Comparison of ENCODE assay signal across 10 cellular contexts in the genomic region with DNA sequence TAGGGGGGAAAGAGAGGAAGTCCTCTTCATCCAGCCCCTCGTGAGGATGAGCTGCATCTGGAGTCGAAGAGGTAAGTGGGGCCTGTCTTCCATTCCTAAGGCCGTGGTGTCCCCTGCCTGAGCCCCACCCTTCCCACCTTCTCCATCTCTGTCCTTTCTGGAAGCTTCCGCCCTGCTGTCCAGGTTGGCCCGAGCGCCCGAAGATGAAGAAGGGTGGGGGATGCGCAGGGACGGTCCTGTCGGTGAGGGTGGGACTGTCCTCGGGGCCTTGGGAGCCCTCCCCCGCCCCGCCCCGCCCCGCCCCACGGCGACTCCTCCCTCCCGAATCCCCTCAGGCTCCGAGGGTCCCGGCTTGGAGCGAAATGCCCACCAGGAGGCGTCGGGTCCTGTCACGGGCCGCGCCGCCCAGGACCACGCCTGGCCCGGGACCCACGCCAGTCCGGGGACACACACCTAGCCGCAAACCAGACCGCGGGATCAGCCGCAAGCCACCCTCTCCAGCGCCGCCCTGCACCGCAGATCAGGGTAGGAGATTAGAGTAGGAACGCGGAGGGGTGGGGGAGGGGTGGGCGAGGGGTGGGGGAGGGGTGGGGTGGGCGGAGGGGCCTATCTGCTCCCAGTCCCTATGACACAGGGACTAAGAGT. TPM values are rescaled to one million over a fixed set of nuclear protein-coding genes. Genes with fewer than 3 reads are reported as not detected.
DNase-seq lines count a peak whose midpoint lies in the region; ATAC-seq and TF ChIP-seq lines count a peak whose summit lies in the region.
"Had no signal": no experiment of that assay in that cellular context is flagged by ENCODE, and none has a peak within 500 bp of the region (broad histone marks: within the 10 kb centered on the region; RNA-seq: fewer than 3 reads in every experiment).

No MANE protein-coding gene starts in this region.

- H3K9me3 Mint-ChIP-seq in osteocyte (ENCODE audit: unreplicated experiment) = no peaks in the 10 kb centered on the region
- H3K9me3 Mint-ChIP-seq: stimulated activated effector memory CD8-positive, alpha-beta T cell treated with anti-CD3 and anti-CD28 coated beads, Interleukin-12 subunit alpha, Interleukin-12 subunit beta, amount 100 ng/mL, for 72 hours had no signal

- TF ChIP-seq EP300 in gastroesophageal sphincter (IDR thresholded peaks at IDR 0.05) = no peak

- no peaks in the 10 kb centered on the region for H3K36me3 Mint-ChIP-seq in osteocyte (ENCODE audit: unreplicated experiment)
- H3K36me3 Mint-ChIP-seq: stimulated activated effector memory CD8-positive, alpha-beta T cell treated with anti-CD3 and anti-CD28 coated beads, Interleukin-12 subunit alpha, Interleukin-12 subunit beta, amount 100 ng/mL, for 72 hours had no signal

- TF ChIP-seq POLR2A in Peyer's patch (IDR thresholded peaks at IDR 0.05) (no peak), gastroesophageal sphincter (IDR thresholded peaks at IDR 0.05) (no peak)

- H3K27me3 ChIP-seq in Peyer's patch (no peaks in the 10 kb centered on the region), gastroesophageal sphincter (peaks cover 8% of the 10 kb centered on the region)
- H3K27me3 ChIP-seq in effector memory CD4-positive, alpha-beta T cell (replicated peaks; ENCODE audit: control insufficient read depth, insufficient read depth, low read length, poor library complexity, severe bottlenecking) = peaks cover 5% of the 10 kb centered on the region

- no peak for ATAC-seq in gastroesophageal sphincter
- ATAC-seq in GM18520 (IDR thresholded peaks at IDR 0.05; ENCODE audit: unreplicated experiment) = no peak
- ATAC-seq in HG03439 (IDR thresholded peaks at IDR 0.05; ENCODE audit: unreplicated experiment) = no peak
- ATAC-seq: stimulated activated effector memory CD8-positive, alpha-beta T cell treated with anti-CD3 and anti-CD28 coated beads, Interleukin-12 subunit alpha, Interleukin-12 subunit beta, amount 100 ng/mL, for 72 hours had no signal

- peak overlapping the region; percentile 43 for H3K4me3 Mint-ChIP-seq in osteocyte (ENCODE audit: unreplicated experiment)
- H3K4me3 Mint-ChIP-seq: stimulated activated effector memory CD8-positive, alpha-beta T cell treated with anti-CD3 and anti-CD28 coated beads, Interleukin-12 subunit alpha, Interleukin-12 subunit beta, amount 100 ng/mL, for 72 hours had no signal

- H3K36me3 ChIP-seq in Peyer's patch (no peaks in the 10 kb centered on the region), gastroesophageal sphincter (no peaks in the 10 kb centered on the region)
- H3K36me3 ChIP-seq in effector memory CD4-positive, alpha-beta T cell (ENCODE audit: control insufficient read depth, insufficient read depth, low read length) = no peaks in the 10 kb centered on the region

- H3K4me3 ChIP-seq in Peyer's patch = peak overlapping the region in 2 of 4 donors; percentile 35 to 43
- peak overlapping the region in 1 of 2 donors; percentile 39 for H3K4me3 ChIP-seq in gastroesophageal sphincter
- H3K4me3 ChIP-seq in effector memory CD4-positive, alpha-beta T cell (ENCODE audit: insufficient read depth, low read depth, low read length, poor library complexity, severe bottlenecking) = no peak overlapping the region

- peak overlapping the region; percentile 97 for H3K27ac Mint-ChIP-seq in osteocyte (ENCODE audit: unreplicated experiment)
- H3K27ac Mint-ChIP-seq: stimulated activated effector memory CD8-positive, alpha-beta T cell treated with anti-CD3 and anti-CD28 coated beads, Interleukin-12 subunit alpha, Interleukin-12 subunit beta, amount 100 ng/mL, for 72 hours had no signal

- WGBS in gastroesophageal sphincter (ENCODE audit: low coverage in 1 of 2), 2 donors = 5 to 30% methylated on average over 4 to 15 of the region's 42 CpGs

- no peak overlapping the region for H3K27ac ChIP-seq in Peyer's patch
- peak overlapping the region in 3 of 4 donors; percentile 59 to 70 (median 62) for H3K27ac ChIP-seq in gastroesophageal sphincter
- H3K27ac ChIP-seq in effector memory CD4-positive, alpha-beta T cell (ENCODE audit: insufficient read depth, low read length, poor library complexity, severe bottlenecking) = no peak overlapping the region

- TF ChIP-seq CTCF in Peyer's patch (IDR thresholded peaks at IDR 0.05) (peak in 2 of 6 experiments; percentile 5 to 15), gastroesophageal sphincter (IDR thresholded peaks at IDR 0.05) (peak in 1 of 4 experiments; percentile 34), osteocyte (IDR thresholded peaks at IDR 0.05) (peak; percentile 30)

- no peaks in the 10 kb centered on the region for H3K27me3 Mint-ChIP-seq in osteocyte (ENCODE audit: unreplicated experiment)

- DNase-seq in AG20443 (ENCODE audit: low spot score) (peak; percentile 61), Peyer's patch (peak in 2 of 3 donors; percentile 57 to 77), osteocyte (ENCODE audit: extremely low spot score, unreplicated experiment) (no peak), H4 (ENCODE audit: low spot score) (no peak)
- no peak for DNase-seq in effector memory CD4-positive, alpha-beta T cell
- DNase-seq: NCI-H1417 had no signal

- H3K4me1 Mint-ChIP-seq in osteocyte (ENCODE audit: unreplicated experiment) = peaks cover 32% of the 10 kb centered on the region

- H3K4me1 ChIP-seq in Peyer's patch = peaks cover 0 to 17% (median 4%) of the 10 kb centered on the region in 4 donors
- peaks cover 0 to 44% (median 5%) of the 10 kb centered on the region in 3 donors for H3K4me1 ChIP-seq in gastroesophageal sphincter
- H3K4me1 ChIP-seq in effector memory CD4-positive, alpha-beta T cell (ENCODE audit: control insufficient read depth, insufficient read depth, low read length, poor library complexity, severe bottlenecking) = no peaks in the 10 kb centered on the region

- H3K9me3 ChIP-seq in Peyer's patch (no peaks in the 10 kb centered on the region), gastroesophageal sphincter (no peaks in the 10 kb centered on the region)
- H3K9me3 ChIP-seq in effector memory CD4-positive, alpha-beta T cell (ENCODE audit: control insufficient read depth, low read length) = no peaks in the 10 kb centered on the region

RNA-seq across cellular contexts. Expression of a gene that starts 15.3 kb away (rescaled TPM):
- 10 to 100 TPM in 3 of 4 donors, 1 to 10 TPM in 1; 6.6 to 79.9 (median 54.7) TPM for total RNA-seq in Peyer's patch
- 1 to 10 TPM in 2 of 4 donors, not detected in 2; 1.2 to 1.6 TPM for total RNA-seq in gastroesophageal sphincter
- total RNA-seq in osteocyte = 2.5 and 3.4 TPM in 2 replicates
- total RNA-seq in H4 (2014; rRNA removed; shearing (Covaris generic)) = not detected in 2 replicates

RNA-seq across cellular contexts. Expression of a gene that starts 37.8 kb away (rescaled TPM):
- 1 to 10 TPM in 1 of 4 donors, under 1 TPM in 3; 0.18 to 4.1 (median 0.46) TPM for total RNA-seq in Peyer's patch
- total RNA-seq in gastroesophageal sphincter = 10 to 100 TPM in 2 of 4 donors, 1 to 10 TPM in 2; 1.9 to 11.2 (median 7.4) TPM
- total RNA-seq in osteocyte = 10.3 and 12.5 TPM in 2 replicates
- total RNA-seq in H4 (2014; rRNA removed; shearing (Covaris generic)) = 0.17 and 3.0 TPM in 2 replicates

Comparison
In these comparisons a context has a peak if more than half of its experiments do, and no peak if none do; other contexts are left out.
1. DNase-seq: peak in AG20443 (single experiment) and Peyer's patch (2 of 3); none in osteocyte (single experiment), H4 (single experiment) and effector memory CD4-positive, alpha-beta T cell (0 of 3).
2. H3K27ac ChIP-seq: peak in gastroesophageal sphincter (3 of 4); none in Peyer's patch (0 of 4) and effector memory CD4-positive, alpha-beta T cell (single experiment).